12 cellular contexts compared by ENCODE assay signal in genomic region chr3:114058646-114059045, GRCh38. TPM values are rescaled to one million over a fixed set of nuclear protein-coding genes. Genes with fewer than 3 reads are reported as not detected.
DNase-seq lines count a peak whose midpoint lies in the region; ATAC-seq, FAIRE-seq and TF ChIP-seq lines count a peak whose summit lies in the region.
"Had no signal": no experiment of that assay in that cellular context is flagged by ENCODE, and none has a peak within 500 bp of the region (broad histone marks: within the 10 kb centered on the region; RNA-seq: fewer than 3 reads in every experiment).

No MANE protein-coding gene starts in this region.

- CTCF ChIA-PET in A549 (lab: Yijun Ruan, JAX) (no interaction called here), Calu3 (lab: Charles Lee) (no interaction called here)

- H3K27me3 ChIP-seq in brain microvascular endothelial cell (replicated peaks): no peaks in the 10 kb centered on the region
- H3K27me3 ChIP-seq: colonic mucosa had no signal

- 83% methylated on average over 8 of the region's 8 CpGs for WGBS in A549 (ENCODE audit: missing lambda C conversion rate)

- no peak for TF ChIP-seq RAD21 in A549 (conservative IDR thresholded peaks at IDR 0.05 in 1 of 2, IDR thresholded peaks at IDR 0.05 in 1 of 2)

- TF ChIP-seq POLR2A in A549 (IDR thresholded peaks at IDR 0.05; ENCODE audit: low read length) (no peak), GM18505 (IDR thresholded peaks at IDR 0.05; ENCODE audit: borderline replicate concordance, extremely low read depth, insufficient read depth, insufficient read length) (no peak), GM12891 (IDR thresholded peaks at IDR 0.05; ENCODE audit: low read depth, low read length) (no peak)

- H3K4me2 ChIP-seq in A549: peak overlapping the region; percentile 77

- no peak for DNase-seq in A549 (ENCODE audit: low read depth in 1 of 2, low spot score in 1 of 2)
- no peak for DNase-seq in Calu3
- DNase-seq in SK-N-MC (ENCODE audit: low read depth, low spot score): no peak
- DNase-seq in epithelial cell of esophagus (ENCODE audit: low read depth): peak; percentile 10
- no peak for DNase-seq in brain microvascular endothelial cell
- no peak for DNase-seq in GM12891 (ENCODE audit: insufficient read length, low spot score)
- DNase-seq in urothelium cell line (ENCODE audit: low spot score): no peak
- DNase-seq: activated naive CD4-positive, alpha-beta T cell treated with Interleukin-2 at 50 U/mL for 16 hours; colonic mucosa; stimulated activated naive CD4-positive, alpha-beta T cell treated with Interleukin-2 at 50 U/mL for 16 hours had no signal

- H3K9me3 ChIP-seq in A549 (no peaks in the 10 kb centered on the region), SK-N-MC (ENCODE audit: low read depth, low read length) (no peaks in the 10 kb centered on the region)
- H3K9me3 ChIP-seq: colonic mucosa had no signal

- H3K4me3 ChIP-seq in A549 (no peak overlapping the region), SK-N-MC (peak overlapping the region; percentile 14; the same call in 1 of the 2 replicates), epithelial cell of esophagus (ENCODE audit: low read length) (no peak overlapping the region), brain microvascular endothelial cell (ENCODE audit: low read depth, low read length) (no peak overlapping the region)
- H3K4me3 ChIP-seq: colonic mucosa had no signal

- no peak overlapping the region for H3K27ac Mint-ChIP-seq in Calu3 (ENCODE audit: unreplicated experiment)

- BruUV-seq in Calu3 (replicated peaks; lab: Mats Ljungman, UMichigan): no TSS peak

- in situ Hi-C loops in brain microvascular endothelial cell (cut with HindIII; ENCODE audit: low pct_ligation_motif_present, low sequenced_read_pairs): no loop called here

- FAIRE-seq in A549 (lab: Jason Lieb, UNC): no peak
- FAIRE-seq in GM12891 (lab: Jason Lieb, UNC): no peak
- FAIRE-seq in urothelium cell line (lab: Jason Lieb, UNC): no peak

- TF ChIP-seq EP300 in A549 (IDR thresholded peaks at IDR 0.05): no peak

- no peaks in the 10 kb centered on the region for H3K9me3 Mint-ChIP-seq in Calu3 (ENCODE audit: low read depth, unreplicated experiment)

- H3K4me1 Mint-ChIP-seq in Calu3 (ENCODE audit: low read depth, unreplicated experiment): peaks cover 16% of the 10 kb centered on the region

- H3K27me3 Mint-ChIP-seq in Calu3 (ENCODE audit: unreplicated experiment): no peaks in the 10 kb centered on the region

- no peak overlapping the region for H3K9ac ChIP-seq in SK-N-MC (ENCODE audit: insufficient read length)

- H3K36me3 Mint-ChIP-seq in Calu3 (ENCODE audit: insufficient read depth, unreplicated experiment): peaks cover 25% of the 10 kb centered on the region

- no peak for ATAC-seq in A549
- ATAC-seq in GM18505 (IDR thresholded peaks at IDR 0.05; ENCODE audit: unreplicated experiment): no peak

- H3K36me3 ChIP-seq in SK-N-MC (ENCODE audit: insufficient read depth, low read length): peaks cover 6% of the 10 kb centered on the region; the same call in 1 of the 2 replicates
- no peaks in the 10 kb centered on the region for H3K36me3 ChIP-seq in brain microvascular endothelial cell (replicated peaks)
- H3K36me3 ChIP-seq: colonic mucosa had no signal

- intact Hi-C loops in Calu3 (cut with micrococcal nuclease; ENCODE audit: unreplicated experiment): no loop called here

- peak overlapping the region; percentile 100 for H3K4me3 Mint-ChIP-seq in Calu3 (ENCODE audit: low read depth, unreplicated experiment)

- TF ChIP-seq CTCF in A549 (IDR thresholded peaks at IDR 0.05) (no peak), Calu3 (IDR thresholded peaks at IDR 0.05; ENCODE audit: unreplicated experiment) (no peak), epithelial cell of esophagus (IDR thresholded peaks at IDR 0.05; ENCODE audit: insufficient read depth, low read depth, low read length, missing control alignments) (no peak), brain microvascular endothelial cell (IDR thresholded peaks at IDR 0.05; ENCODE audit: low read depth, low read length, missing control alignments) (no peak)

- peaks cover 13% of the 10 kb centered on the region for H3K4me1 ChIP-seq in A549
- H3K4me1 ChIP-seq: colonic mucosa had no signal

- no peak overlapping the region for H3K27ac ChIP-seq in A549
- no peak overlapping the region for H3K27ac ChIP-seq in SK-N-MC
- H3K27ac ChIP-seq in brain microvascular endothelial cell: no peak overlapping the region
- H3K27ac ChIP-seq: colonic mucosa, HL-60 had no signal

- POLR2A ChIA-PET in A549 (lab: Yijun Ruan, JAX): interaction anchor here (0.6 kb wide), 1 partner anchor 97 kb away, joined by 3 read pairs; no protein-coding TSS in a partner anchor

TF ChIP-seq in A549, 52 proteins besides CTCF, POLR2A, EP300 and RAD21:
- TF ChIP-seq ZC3H11A (IDR thresholded peaks at IDR 0.05) (no peak), HOXB13 (CRISPR knock-in tag; IDR thresholded peaks at IDR 0.05; ENCODE audit: low read depth) (no peak), PHF8 (IDR thresholded peaks at IDR 0.05; ENCODE audit: borderline replicate concordance, low read depth) (no peak), POLR2AphosphoS2 (conservative IDR thresholded peaks at IDR 0.05; ENCODE audit: low read length) (no peak), NR3C1 (IDR thresholded peaks at IDR 0.05) (no peak), SREBF2 (IDR thresholded peaks at IDR 0.05) (no peak), MAFK (IDR thresholded peaks at IDR 0.05; ENCODE audit: partially characterized antibody) (no peak), CHD4 (IDR thresholded peaks at IDR 0.05; ENCODE audit: borderline replicate concordance) (no peak), RNF2 (IDR thresholded peaks at IDR 0.05; ENCODE audit: borderline replicate concordance, low read depth) (no peak), HDAC2 (IDR thresholded peaks at IDR 0.05) (no peak), CHD2 (IDR thresholded peaks at IDR 0.05; ENCODE audit: low read length, partially characterized antibody) (no peak), FOXS1 (CRISPR knock-in tag; IDR thresholded peaks at IDR 0.05) (no peak), RCOR1 (IDR thresholded peaks at IDR 0.05; ENCODE audit: low read depth, low read length) (no peak), FOSL2 (IDR thresholded peaks at IDR 0.05) (no peak), FOSL2 (CRISPR knock-in tag; IDR thresholded peaks at IDR 0.05) (no peak), NPAS2 (CRISPR knock-in tag; IDR thresholded peaks at IDR 0.05; ENCODE audit: borderline replicate concordance) (no peak)

TF ChIP-seq in GM12891, 5 proteins besides CTCF, POLR2A, EP300 and RAD21:
- no peak for TF ChIP-seq TAF1 (IDR thresholded peaks at IDR 0.05; ENCODE audit: low read depth, low read length)
- no peak for TF ChIP-seq POU2F2 (IDR thresholded peaks at IDR 0.05; ENCODE audit: low read depth, low read length)
- TF ChIP-seq SPI1 (IDR thresholded peaks at IDR 0.05; ENCODE audit: low read depth, low read length): no peak
- TF ChIP-seq POLR2AphosphoS5 (IDR thresholded peaks at IDR 0.05; ENCODE audit: low read depth, low read length): no peak
- no peak for TF ChIP-seq PAX5 (IDR thresholded peaks at IDR 0.05; ENCODE audit: insufficient read depth, low read length, severe bottlenecking)

RNA-seq across cellular contexts. Expression of gene QTRT2, which starts 2.1 kb away (rescaled TPM):
- polyA plus RNA-seq in A549 (2011; rRNA removed) (26.2 and 33.9 TPM in 2 replicates), A549 (2017; fragmentation: RNase III; extraction: RNeasy Plus Mini Kit Qiagen cat#74134 plus additional on column Dnase treatment) (23.5 to 26.8 TPM (median 23.8 TPM) in 3 replicates)
- polyA plus RNA-seq in A549 (2012; cell fraction: cytosol; rRNA removed): 8.5 and 10.0 TPM in 2 replicates
- 10.1 and 16.4 TPM in 2 replicates for polyA plus RNA-seq in A549 (2012; cell fraction: nucleus; rRNA removed)
- 35.7 and 37.2 TPM in 2 replicates for polyA minus RNA-seq in A549 (2011; rRNA and poly(A)+ RNA removed)
- total RNA-seq in Calu3 (2022): 44.3 and 45.7 TPM in 2 replicates
- polyA plus RNA-seq in GM12891 (2012; ENCODE audit: low read depth, missing spikeins): 7.0 TPM

RNA-seq across cellular contexts. Expression of gene CCDC191, which starts 2.3 kb away (rescaled TPM):
- polyA plus RNA-seq in A549 (2011; rRNA removed) (4.6 and 5.0 TPM in 2 replicates), A549 (2017; fragmentation: RNase III; extraction: RNeasy Plus Mini Kit Qiagen cat#74134 plus additional on column Dnase treatment) (2.3 to 3.0 TPM (median 2.5 TPM) in 3 replicates)
- polyA plus RNA-seq in A549 (2012; cell fraction: cytosol; rRNA removed): 0.96 and 1.0 TPM in 2 replicates
- polyA plus RNA-seq in A549 (2012; cell fraction: nucleus; rRNA removed): 2.5 and 3.8 TPM in 2 replicates
- polyA minus RNA-seq in A549 (2011; rRNA and poly(A)+ RNA removed): 2.1 and 2.2 TPM in 2 replicates
- 5.9 and 6.5 TPM in 2 replicates for total RNA-seq in Calu3 (2022)
- 2.7 TPM for polyA plus RNA-seq in GM12891 (2012; ENCODE audit: low read depth, missing spikeins)
